Comparison of ENCODE assay signal across 17 cellular contexts in the genomic region with DNA sequence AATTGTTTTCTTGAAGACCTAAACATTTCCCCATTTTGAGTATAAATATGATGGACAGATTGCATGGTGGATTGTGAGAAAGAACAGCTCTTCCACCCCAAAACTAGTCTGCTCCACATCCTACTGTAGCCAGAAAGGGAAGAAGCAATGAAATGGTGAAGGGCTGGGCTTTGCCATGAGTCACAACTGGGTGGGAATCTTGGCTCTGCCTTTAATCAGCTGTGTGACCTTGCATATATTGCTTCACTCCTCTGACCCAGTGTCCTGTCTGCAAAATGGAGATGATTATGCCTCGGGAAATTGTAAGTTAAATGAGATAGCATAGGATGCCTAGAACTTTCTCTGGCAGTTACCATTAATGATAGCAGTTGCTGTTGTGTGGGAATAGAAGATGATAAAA.
DNase-seq lines count a peak whose midpoint lies in the region; ATAC-seq and TF ChIP-seq lines count a peak whose summit lies in the region.
"Had no signal": no experiment of that assay in that cellular context is flagged by ENCODE, and none has a peak within 500 bp of the region (broad histone marks: within the 10 kb centered on the region; RNA-seq: fewer than 3 reads in every experiment).

No MANE protein-coding gene starts in this region.

- ATAC-seq in GM18873 (IDR thresholded peaks at IDR 0.05; ENCODE audit: low FRiP score, unreplicated experiment), result no peak
- no peak for ATAC-seq in HG03095 (IDR thresholded peaks at IDR 0.05; ENCODE audit: unreplicated experiment)
- ATAC-seq in GM21786 (IDR thresholded peaks at IDR 0.05; ENCODE audit: unreplicated experiment), result no peak
- ATAC-seq: sciatic nerve had no signal

- no peaks in the 10 kb centered on the region for H3K27me3 ChIP-seq in adipocyte (replicated peaks; ENCODE audit: control insufficient read depth, insufficient read depth, low read length)
- H3K27me3 ChIP-seq: hepatocyte, neutrophil had no signal

- TF ChIP-seq CTCF in fibroblast of villous mesenchyme (IDR thresholded peaks at IDR 0.05; ENCODE audit: insufficient read depth, low read depth, low read length), result no peak

- peaks cover 2% of the 10 kb centered on the region for H3K36me3 ChIP-seq in adipocyte (ENCODE audit: control insufficient read depth, insufficient read depth, low read length, severe bottlenecking)
- H3K36me3 ChIP-seq: neutrophil had no signal

- H3K9me3 ChIP-seq in adipocyte (ENCODE audit: control insufficient read depth, low read length), result no peaks in the 10 kb centered on the region
- H3K9me3 ChIP-seq: neutrophil had no signal

- H3K4me1 ChIP-seq in adipocyte (ENCODE audit: control insufficient read depth, insufficient read depth, low read length), result peaks cover 16% of the 10 kb centered on the region

- DNase-seq in A172 (ENCODE audit: low spot score), result peak; percentile 36
- DNase-seq in HS-5 (ENCODE audit: low read depth), result peak; percentile 20
- peak; percentile 42 for DNase-seq in adipocyte (ENCODE audit: low read depth)
- DNase-seq in fibroblast of villous mesenchyme (ENCODE audit: low read depth), result peak; percentile 77
- no peak for DNase-seq in amygdala (lab: John Stamatoyannopoulos, UW)
- DNase-seq: activated CD4-positive, alpha-beta memory T cell treated with anti-CD3 and anti-CD28 coated beads for 36 hours; GF-D8; NCI-H187 treated with DMSO at 0.1 percent for 48 hours; NCI-H524; stimulated activated CD4-positive, alpha-beta T cell treated with anti-CD3 and anti-CD28 coated beads, Interleukin-2, amount 100 ng/mL, for 48 hours had no signal

- H3K9ac ChIP-seq in adipocyte (ENCODE audit: low read length), result no peak overlapping the region
- H3K9ac ChIP-seq: KMS-11 had no signal

- H3K4me3 ChIP-seq in adipocyte (ENCODE audit: low read length), result no peak overlapping the region
- H3K4me3 ChIP-seq in fibroblast of villous mesenchyme (ENCODE audit: low read depth, low read length), result no peak overlapping the region
- H3K4me3 ChIP-seq: hepatocyte had no signal

Comparison
In these comparisons a context has a peak if more than half of its experiments do, and no peak if none do; other contexts are left out.
1. DNase-seq: peak in A172 (single experiment), HS-5 (single experiment), adipocyte (single experiment) and fibroblast of villous mesenchyme (single experiment); none in amygdala (0 of 56).